In genomic region chr5:74587300-74587699, GRCh38 we compare ENCODE assay signal across 1 cellular context.
TF ChIP-seq lines count a peak whose summit lies in the region.

No MANE protein-coding gene starts in this region.

TF ChIP-seq in K562, 482 proteins besides CTCF, POLR2A, EP300 and RAD21:
- TF ChIP-seq ZBTB26 (CRISPR knock-in tag; IDR thresholded peaks at IDR 0.05) = no peak
- no peak for TF ChIP-seq SAFB2 (IDR thresholded peaks at IDR 0.05; ENCODE audit: borderline replicate concordance, low read depth, low read length, severe bottlenecking)
- no peak for TF ChIP-seq CHD7 (IDR thresholded peaks at IDR 0.05; ENCODE audit: low read depth, low read length)
- no peak for TF ChIP-seq ZNF280B (CRISPR knock-in tag; IDR thresholded peaks at IDR 0.05)
- no peak for TF ChIP-seq SRSF3 (IDR thresholded peaks at IDR 0.05; ENCODE audit: insufficient read depth, low read length)
- TF ChIP-seq CHCHD3 (CRISPR knock-in tag; IDR thresholded peaks at IDR 0.05) = no peak
- TF ChIP-seq BRD4 (IDR thresholded peaks at IDR 0.05) = no peak
- TF ChIP-seq ZNF398 (CRISPR knock-in tag; IDR thresholded peaks at IDR 0.05) = no peak
TF ChIP-seq in K562: peak in this region for 0.
